8 cellular contexts compared by ENCODE assay signal in the genomic region with DNA sequence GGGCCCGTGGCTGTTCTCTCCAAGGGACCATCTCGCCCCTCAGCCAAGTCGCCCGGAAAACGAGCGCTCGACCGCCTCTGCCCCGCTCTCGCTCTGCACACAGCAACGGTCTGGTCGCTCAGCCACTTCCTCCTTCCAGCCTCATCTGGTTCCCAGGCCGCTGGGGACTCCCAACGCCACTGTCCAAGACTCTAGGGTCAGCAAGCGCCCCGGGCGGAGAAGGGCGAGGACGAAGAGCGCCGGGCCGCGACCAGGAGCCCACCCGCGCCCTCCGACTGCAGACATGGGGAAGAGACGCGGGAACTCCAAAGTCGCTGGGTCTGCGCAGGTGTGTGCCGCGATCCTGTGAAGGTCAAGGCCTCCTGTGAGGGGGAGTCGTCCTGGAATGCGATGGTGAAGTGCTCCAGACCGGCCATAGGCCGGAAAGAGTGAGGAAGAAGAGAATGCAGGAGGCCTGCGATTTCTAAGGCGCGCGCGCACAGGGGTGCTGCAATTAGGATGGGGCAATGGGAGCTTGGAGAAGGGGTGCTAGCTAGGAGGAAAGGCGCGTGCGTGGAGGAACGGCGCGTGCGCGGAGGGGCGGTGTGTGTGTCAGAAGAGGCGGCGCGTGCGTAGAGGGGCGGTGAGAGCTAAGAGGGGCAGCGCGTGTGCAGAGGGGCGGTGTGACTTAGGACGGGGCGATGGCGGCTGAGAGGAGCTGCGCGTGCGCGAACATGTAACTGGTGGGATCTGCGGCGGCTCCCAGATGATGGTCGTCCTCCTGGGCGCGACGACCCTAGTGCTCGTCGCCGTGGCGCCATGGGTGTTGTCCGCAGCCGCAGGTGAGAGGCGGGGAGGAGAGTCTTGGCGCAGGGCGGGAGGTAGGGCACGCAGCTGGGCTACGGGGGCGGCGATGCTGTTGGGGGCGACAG. TPM values are rescaled to one million over a fixed set of nuclear protein-coding genes. Genes with fewer than 3 reads are reported as not detected.
DNase-seq lines count a peak whose midpoint lies in the region; ATAC-seq lines count a peak whose summit lies in the region.

A gene (plus strand): TSS at position 660 of the 911 bp plus-strand sequence. CDS start 86 bp downstream, at position 746.

- H3K4me1 ChIP-seq in mesodermal cell (ENCODE audit: control insufficient read depth, insufficient read depth, low read length, poor library complexity, severe bottlenecking): peaks cover 9% of the 10 kb centered on the region

- peak; percentile 68 for ATAC-seq in GM21390 (IDR thresholded peaks at IDR 0.05; ENCODE audit: unreplicated experiment)
- peak; percentile 97 for ATAC-seq in activated CD8-positive, alpha-beta memory T cell treated with anti-CD3 and anti-CD28 coated beads, Interleukin-2, amount 10 ng/mL, durations not matched to agents 7 days and 5 days

- peak within 1 kb of the TSS; percentile 86 for H3K4me3 ChIP-seq in mesodermal cell (ENCODE audit: extremely low read depth, insufficient read depth, low read length, poor library complexity, severe bottlenecking)

- no peaks in the 10 kb centered on the region for H3K9me3 Mint-ChIP-seq in activated CD8-positive, alpha-beta memory T cell treated with anti-CD3 and anti-CD28 coated beads, Interleukin-2, amount 10 ng/mL, durations not matched to agents 7 days and 5 days (ENCODE audit: low read depth)

- peaks cover 16% of the 10 kb centered on the region for H3K4me1 Mint-ChIP-seq in activated CD8-positive, alpha-beta memory T cell treated with anti-CD3 and anti-CD28 coated beads, Interleukin-2, amount 10 ng/mL, durations not matched to agents 7 days and 5 days

- DNase-seq in Caki2 (ENCODE audit: low read depth): peak; percentile 97
- peak; percentile 69 to 100 (median 98) for DNase-seq in HUDEP-2 (lab: John Stamatoyannopoulos, UW; ENCODE audit: unreplicated experiment in 76 of 76)
- peak; percentile 99 for DNase-seq in NOMO-1 treated with dmso at 0.1 percent for 144 hours (lab: John Stamatoyannopoulos, UW; ENCODE audit: unreplicated experiment)
- DNase-seq in activated CD8-positive, alpha-beta memory T cell treated with anti-CD3 and anti-CD28 coated beads, Interleukin-2, amount 10 ng/mL, durations not matched to agents 7 days and 5 days: peak; percentile 99
- DNase-seq in stimulated activated CD8-positive, alpha-beta memory T cell treated with anti-CD3 and anti-CD28 coated beads, Interleukin-15, amount 100 ng/mL, for 4 hours (ENCODE audit: low read depth in 2 of 2): peak; percentile 96 to 97

- CTCF ChIA-PET in activated CD8-positive, alpha-beta memory T cell treated with anti-CD3 and anti-CD28 coated beads, Interleukin-2, amount 10 ng/mL, durations not matched to agents 7 days and 5 days (lab: Charles Lee): interaction anchor here (0.7 to 2.4 kb wide), 10 partner anchors 21 to 127 kb away, joined by 3 to 39 read pairs (median 4); no protein-coding TSS in a partner anchor

- in situ Hi-C loops in Caki2 (cut with HindIII; ENCODE audit: low pct_unique_long_range_greater_than_20kb, low sequenced_read_pairs) (no loop called here), endometrial microvascular endothelial cells (cut with HindIII; ENCODE audit: inconsistent ontology term, low pct_unique_long_range_greater_than_20kb, low sequenced_read_pairs) (no loop called here)

- H3K9me3 ChIP-seq in mesodermal cell (ENCODE audit: control insufficient read depth, low read length): no peaks in the 10 kb centered on the region

- H3K27me3 Mint-ChIP-seq in activated CD8-positive, alpha-beta memory T cell treated with anti-CD3 and anti-CD28 coated beads, Interleukin-2, amount 10 ng/mL, durations not matched to agents 7 days and 5 days: peaks cover 2% of the 10 kb centered on the region

- H3K36me3 Mint-ChIP-seq in activated CD8-positive, alpha-beta memory T cell treated with anti-CD3 and anti-CD28 coated beads, Interleukin-2, amount 10 ng/mL, durations not matched to agents 7 days and 5 days: peaks cover 6% of the 10 kb centered on the region

- 0% methylated on average over 24 to 65 of the region's 85 CpGs for WGBS in mesodermal cell (ENCODE audit: insufficient coverage in 2 of 2), 2 experiments

- H3K36me3 ChIP-seq in mesodermal cell (ENCODE audit: control insufficient read depth, insufficient read depth, low read length): peaks cover 7% of the 10 kb centered on the region

- H3K27ac ChIP-seq in mesodermal cell (ENCODE audit: low read depth, low read length, severe bottlenecking): peak within 1 kb of the TSS; percentile 92

- H3K27ac Mint-ChIP-seq in activated CD8-positive, alpha-beta memory T cell treated with anti-CD3 and anti-CD28 coated beads, Interleukin-2, amount 10 ng/mL, durations not matched to agents 7 days and 5 days: no peak within 1 kb of the TSS

- H3K4me3 Mint-ChIP-seq in activated CD8-positive, alpha-beta memory T cell treated with anti-CD3 and anti-CD28 coated beads, Interleukin-2, amount 10 ng/mL, durations not matched to agents 7 days and 5 days: no peak within 1 kb of the TSS

RNA-seq across cellular contexts. Expression of the gene that starts here (rescaled TPM):
- total RNA-seq in Caki2 (2014; rRNA removed; shearing (Covaris generic); ENCODE audit: low replicate concordance): 4.4 and 32.2 TPM in 2 replicates
- total RNA-seq in activated CD8-positive, alpha-beta memory T cell treated with anti-CD3 and anti-CD28 coated beads, Interleukin-2, amount 10 ng/mL, durations not matched to agents 7 days and 5 days: 10 to 100 TPM; 26.2 to 30.8 TPM
- 22.2 TPM for total RNA-seq in endometrial microvascular endothelial cells (ENCODE audit: inconsistent ontology term)
- 21.8 TPM for polyA plus RNA-seq in mesodermal cell (2013, experiment 1 of 2)
- polyA plus RNA-seq in mesodermal cell (2013, experiment 2 of 2): 15.2 TPM

Comparison
In these comparisons a context has a peak if more than half of its experiments do, and no peak if none do; other contexts are left out.
1. Peak in every context shown above with its lines: DNase-seq, ATAC-seq, H3K4me3 ChIP-seq and H3K27ac ChIP-seq.